30 cellular contexts compared by ENCODE assay signal in genomic region chr11:12871251-12871650, GRCh38.
DNase-seq lines count a peak whose midpoint lies in the region; ATAC-seq and TF ChIP-seq lines count a peak whose summit lies in the region.
"Had no signal": no experiment of that assay in that cellular context is flagged by ENCODE, and none has a peak within 500 bp of the region (broad histone marks: within the 10 kb centered on the region; RNA-seq: fewer than 3 reads in every experiment).

No MANE protein-coding gene starts in this region.

- peaks cover 10% of the 10 kb centered on the region for H3K36me3 Mint-ChIP-seq in progenitor cell of endocrine pancreas (ENCODE audit: insufficient read depth)
- H3K36me3 Mint-ChIP-seq: CD8-positive, alpha-beta memory T cell; naive thymus-derived CD4-positive, alpha-beta T cell had no signal

- H3K14ac ChIP-seq in IMR-90 (replicated peaks; ENCODE audit: low read depth, low read length), result 0 out of 2 replicates have a peak overlapping the region, but pooled peaks have one; percentile 34

- CTCF ChIA-PET in A673 (lab: Charles Lee) (no interaction called here), IMR-90 (lab: Yijun Ruan, JAX) (interaction anchor here (0.6 kb wide), 1 partner anchor 31 kb away, joined by 3 read pairs; no protein-coding TSS in a partner anchor)

- no peak overlapping the region for H2BK5ac ChIP-seq in IMR-90 (ENCODE audit: low read depth, low read length, poor library complexity, severe bottlenecking)

- no TSS peak for BruUV-seq in A673 (replicated peaks; lab: Mats Ljungman, UMichigan)
- no TSS peak for BruUV-seq in IMR-90 (replicated peaks; lab: Mats Ljungman, UMichigan)

- TF ChIP-seq CTCF in A673 (conservative IDR thresholded peaks at IDR 0.05; ENCODE audit: low read depth, low read length) (no peak), IMR-90 (conservative IDR thresholded peaks at IDR 0.05; ENCODE audit: low read depth, low read length) (no peak), fibroblast of villous mesenchyme (IDR thresholded peaks at IDR 0.05; ENCODE audit: insufficient read depth, low read depth, low read length) (no peak), progenitor cell of endocrine pancreas (IDR thresholded peaks at IDR 0.05; ENCODE audit: unreplicated experiment) (no peak)

- H3K36me3 ChIP-seq in A673 (ENCODE audit: insufficient read depth, low read length, poor library complexity, severe bottlenecking), result no peaks in the 10 kb centered on the region
- H3K36me3 ChIP-seq in IMR-90 (ENCODE audit: control insufficient read depth, insufficient read depth, low read length), result peaks cover 18% of the 10 kb centered on the region
- H3K36me3 ChIP-seq: gastrocnemius medialis, suprapubic skin had no signal

- H3K4me3 Mint-ChIP-seq in progenitor cell of endocrine pancreas (ENCODE audit: low read depth), result no peak overlapping the region
- H3K4me3 Mint-ChIP-seq: activated naive CD8-positive, alpha-beta T cell treated with anti-CD3 and anti-CD28 coated beads, Interleukin-2, amount 50 U/mL, for 24 hours; CD8-positive, alpha-beta memory T cell; central memory CD8-positive, alpha-beta T cell; naive thymus-derived CD4-positive, alpha-beta T cell had no signal

- H3K4ac ChIP-seq in IMR-90 (ENCODE audit: low read depth, low read length), result no peak overlapping the region

- H3K4me1 ChIP-seq in A673 (ENCODE audit: insufficient read depth, low read length, poor library complexity, severe bottlenecking) (peaks cover 11% of the 10 kb centered on the region), IMR-90 (ENCODE audit: control insufficient read depth, insufficient read depth, low read length) (peaks cover 18% of the 10 kb centered on the region)
- H3K4me1 ChIP-seq: suprapubic skin had no signal

- H2AK9ac ChIP-seq in IMR-90 (replicated peaks; ENCODE audit: low read depth, low read length, poor library complexity), result peak overlapping the region; percentile 29

- TF ChIP-seq RAD21 in IMR-90 (IDR thresholded peaks at IDR 0.05; ENCODE audit: low read length), result no peak

- H3K18ac ChIP-seq in IMR-90 (ENCODE audit: low read depth, low read length), result no peak overlapping the region

- peak overlapping the region; percentile 25; the same call in 1 of the 2 replicates for H2AK5ac ChIP-seq in IMR-90 (ENCODE audit: low read depth, low read length)

- H3K4me1 Mint-ChIP-seq in progenitor cell of endocrine pancreas (ENCODE audit: low read depth), result peaks cover under 1% of the 10 kb centered on the region
- H3K4me1 Mint-ChIP-seq: activated naive CD8-positive, alpha-beta T cell treated with anti-CD3 and anti-CD28 coated beads, Interleukin-2, amount 50 U/mL, for 24 hours; CD8-positive, alpha-beta memory T cell; central memory CD8-positive, alpha-beta T cell; naive thymus-derived CD4-positive, alpha-beta T cell had no signal

- H3K9me3 Mint-ChIP-seq in progenitor cell of endocrine pancreas (ENCODE audit: low read depth), result no peaks in the 10 kb centered on the region
- H3K9me3 Mint-ChIP-seq: activated naive CD8-positive, alpha-beta T cell treated with anti-CD3 and anti-CD28 coated beads, Interleukin-2, amount 50 U/mL, for 24 hours; CD8-positive, alpha-beta memory T cell; central memory CD8-positive, alpha-beta T cell; naive thymus-derived CD4-positive, alpha-beta T cell had no signal

- no peak overlapping the region for H2BK120ac ChIP-seq in IMR-90 (ENCODE audit: low read depth, low read length)

- in situ Hi-C loops in IMR-90 (cut with MboI; ENCODE audit: low sequenced_read_pairs), result no loop called here

- no peak overlapping the region for H3K4me3 ChIP-seq in A673 (ENCODE audit: low read depth, low read length, poor library complexity, severe bottlenecking)
- no peak overlapping the region for H3K4me3 ChIP-seq in IMR-90 (ENCODE audit: insufficient read depth, low read depth, low read length)
- H3K4me3 ChIP-seq in fibroblast of villous mesenchyme (ENCODE audit: low read depth, low read length), result no peak overlapping the region
- H3K4me3 ChIP-seq: gastrocnemius medialis, GM12878, suprapubic skin had no signal

- 100% methylated on average over 1 of the region's 2 CpGs; no CpG with 5 or more reads in 1 of the 2 experiments for WGBS in IMR-90 (ENCODE audit: extremely low coverage in 2 of 2, insufficient read length in 1 of 2), 2 experiments

- intact Hi-C loops in A673 (cut with micrococcal nuclease; ENCODE audit: unreplicated experiment) (no loop called here), IMR-90 (cut with micrococcal nuclease) (no loop called here)

- H3K27me3 Mint-ChIP-seq in progenitor cell of endocrine pancreas, result no peaks in the 10 kb centered on the region

- H3K27ac Mint-ChIP-seq in progenitor cell of endocrine pancreas, result peak overlapping the region; percentile 73
- H3K27ac Mint-ChIP-seq: activated naive CD8-positive, alpha-beta T cell treated with anti-CD3 and anti-CD28 coated beads, Interleukin-2, amount 50 U/mL, for 24 hours; CD8-positive, alpha-beta memory T cell had no signal

- H3K27me3 ChIP-seq in A673 (replicated peaks; ENCODE audit: insufficient read depth, low read depth, low read length, poor library complexity) (no peaks in the 10 kb centered on the region), IMR-90 (ENCODE audit: control insufficient read depth, insufficient read depth, low read length) (no peaks in the 10 kb centered on the region)
- H3K27me3 ChIP-seq: gastrocnemius medialis, suprapubic skin had no signal

- peaks cover 40% of the 10 kb centered on the region for H3K9me1 ChIP-seq in IMR-90 (ENCODE audit: insufficient read depth, low read length)

- H2BK15ac ChIP-seq in IMR-90 (ENCODE audit: low read depth, low read length), result no peak overlapping the region

- H2BK20ac ChIP-seq in IMR-90 (ENCODE audit: low read depth, low read length), result no peak overlapping the region

- no peak overlapping the region for H3K4me2 ChIP-seq in IMR-90 (ENCODE audit: low read depth, low read length)

- DNase-seq in A673 (ENCODE audit: low spot score) (peak; percentile 41), IMR-90 (no peak), fibroblast of villous mesenchyme (ENCODE audit: low read depth) (peak; percentile 41), progenitor cell of endocrine pancreas (ENCODE audit: low spot score, unreplicated experiment) (no peak), NCI-H1417 (lab: John Stamatoyannopoulos, UW) (no peak), NOMO-1 (lab: John Stamatoyannopoulos, UW; ENCODE audit: unreplicated experiment in 2 of 2) (no peak)
- DNase-seq: activated CD4-positive, alpha-beta T cell treated with anti-CD3 and anti-CD28 coated beads, Interleukin-2, amount 50 U/mL, for 48 hours; activated CD4-positive, CD25-positive, alpha-beta regulatory T cell; activated naive CD8-positive, alpha-beta T cell treated with anti-CD3 and anti-CD28 coated beads, Interleukin-2, amount 50 U/mL, for 24 hours; activated T-cell treated with anti-CD3 and anti-CD28 coated beads, Interleukin-2, amount 50 U/mL, for 48 hours; CD8-positive, alpha-beta memory T cell; dermis blood vessel endothelial cell; DMS 273 treated with DMSO at 0.1 percent for 48 hours; gastrocnemius medialis; MV-4-11; naive thymus-derived CD4-positive, alpha-beta T cell; NCI-H146; NCI-H2107; NCI-H446; NCI-H774; SIG-M5; small intestine; stimulated activated naive CD4-positive, alpha-beta T cell; T1000 had no signal

- ATAC-seq in IMR-90 (ENCODE audit: low read depth) (peak; percentile 6; the same call in 1 of the 2 replicates), HG02759 (IDR thresholded peaks at IDR 0.05; ENCODE audit: unreplicated experiment) (no peak), GM19463 (IDR thresholded peaks at IDR 0.05; ENCODE audit: unreplicated experiment) (no peak)
- ATAC-seq: activated naive CD8-positive, alpha-beta T cell treated with anti-CD3 and anti-CD28 coated beads, Interleukin-2, amount 50 U/mL, for 24 hours; gastrocnemius medialis; GM12878; HCT116; naive thymus-derived CD4-positive, alpha-beta T cell had no signal

- TF ChIP-seq POLR2A in IMR-90 (IDR thresholded peaks at IDR 0.05; ENCODE audit: low read depth, low read length), result no peak

- no peak overlapping the region for H3K9ac ChIP-seq in IMR-90 (ENCODE audit: low read depth, low read length)

- H4K91ac ChIP-seq in IMR-90 (ENCODE audit: insufficient read depth, low read depth, low read length), result no peak overlapping the region

- dilution Hi-C loops in IMR-90 (cut with HindIII; ENCODE audit: low sequenced_read_pairs, unreplicated experiment), result no loop called here

- H3K56ac ChIP-seq in IMR-90 (ENCODE audit: extremely low read depth, insufficient read depth, low read length), result no peak overlapping the region

- H3K27ac ChIP-seq in A673 (ENCODE audit: low read depth, low read length, poor library complexity, severe bottlenecking) (no peak overlapping the region), IMR-90 (ENCODE audit: insufficient read depth, low read length) (peak overlapping the region; percentile 8; the same call in 1 of the 2 replicates)
- H3K27ac ChIP-seq: suprapubic skin had no signal

- 0 out of 4 replicates have a peak overlapping the region, but pooled peaks of 1 of the 2 experiments have one; percentile 27 for H4K8ac ChIP-seq in IMR-90 (ENCODE audit: low read depth in 2 of 2, low read length in 2 of 2)

- no peak overlapping the region for H3K23ac ChIP-seq in IMR-90 (ENCODE audit: low read depth, low read length)

- H3K9me3 ChIP-seq in A673 (ENCODE audit: low read depth, low read length, poor library complexity, severe bottlenecking), result no peaks in the 10 kb centered on the region
- no peaks in the 10 kb centered on the region for H3K9me3 ChIP-seq in IMR-90 (ENCODE audit: control insufficient read depth, insufficient read depth, low read length)
- H3K9me3 ChIP-seq: gastrocnemius medialis, suprapubic skin had no signal

- POLR2A ChIA-PET in A673 (lab: Charles Lee; ENCODE audit: low non-redundant PET) (no interaction called here), IMR-90 (lab: Charles Lee; ENCODE audit: unreplicated experiment) (no interaction called here)

- H4K5ac ChIP-seq in IMR-90 (ENCODE audit: low read depth, low read length), result no peak overlapping the region

- H2AFZ ChIP-seq in IMR-90 (replicated peaks; ENCODE audit: low read length, poor library complexity), result no peak overlapping the region

- peaks cover 39% of the 10 kb centered on the region for H4K20me1 ChIP-seq in IMR-90 (ENCODE audit: insufficient read depth, low read length)

- peaks cover 68 to 94% of the 10 kb centered on the region in 2 experiments for H3K79me1 ChIP-seq in IMR-90 (ENCODE audit: low read depth in 1 of 2, low read length in 2 of 2)

TF ChIP-seq in IMR-90, 13 proteins besides CTCF, POLR2A, EP300 and RAD21 (continues in another document):
- TF ChIP-seq MAFK (IDR thresholded peaks at IDR 0.05; ENCODE audit: low read depth, low read length) (no peak), SMC3 (IDR thresholded peaks at IDR 0.05; ENCODE audit: low read depth, low read length) (no peak), NFE2L2 (IDR thresholded peaks at IDR 0.05; ENCODE audit: low read depth, low read length) (no peak), MXI1 (IDR thresholded peaks at IDR 0.05; ENCODE audit: borderline replicate concordance, low read depth, low read length) (no peak)

Comparison
In these comparisons a context has a peak if more than half of its experiments do, and no peak if none do; other contexts are left out.
1. DNase-seq: peak in A673 (single experiment) and fibroblast of villous mesenchyme (single experiment); none in IMR-90 (single experiment), progenitor cell of endocrine pancreas (single experiment), NCI-H1417 (0 of 3) and NOMO-1 (0 of 2).